ENCODE assay signal across 9 cellular contexts in genomic region chr17:35243459-35244204, GRCh38. TPM values are rescaled to one million over a fixed set of nuclear protein-coding genes. Genes with fewer than 3 reads are reported as not detected.
A peak's percentile ranks its signal among the peaks of the same experiment; 100 is the strongest.
DNase-seq lines count a peak whose midpoint lies in the region; ATAC-seq and TF ChIP-seq lines count a peak whose summit lies in the region.
"Had no signal": no experiment of that assay in that cellular context is flagged by ENCODE, and none has a peak within 500 bp of the region (broad histone marks: within the 10 kb centered on the region; RNA-seq: fewer than 3 reads in every experiment).

No MANE protein-coding gene starts in this region.

- H3K4me3 ChIP-seq in HUES64 (ENCODE audit: low read length) (peak overlapping the region; percentile 78), coronary artery (peak overlapping the region; percentile 77)

- peak overlapping the region; percentile 94 for H3K27ac Mint-ChIP-seq in activated CD4-positive, alpha-beta T cell treated with anti-CD3 and anti-CD28 coated beads for 36 hours

- peaks cover 12% of the 10 kb centered on the region for H3K27me3 ChIP-seq in HUES64 (ENCODE audit: insufficient read depth, low read length)

- CTCF ChIA-PET in activated CD4-positive, alpha-beta T cell treated with anti-CD3 and anti-CD28 coated beads for 36 hours (lab: Charles Lee), result interaction anchor here (0.6 to 1.7 kb wide), 14 partner anchors 10 to 297 kb away, joined by 3 to 6 read pairs (median 4); partner anchors contain the start of genes RFFL and SLFN12L

- no peaks in the 10 kb centered on the region for H3K9me3 ChIP-seq in HUES64 (ENCODE audit: insufficient read depth, low read depth, low read length)

- peak overlapping the region; percentile 82 for H3K4me3 Mint-ChIP-seq in activated CD4-positive, alpha-beta T cell treated with anti-CD3 and anti-CD28 coated beads for 36 hours

- POLR2A ChIA-PET in activated CD4-positive, alpha-beta T cell treated with anti-CD3 and anti-CD28 coated beads for 36 hours (lab: Charles Lee), result interaction anchor here (0.6 to 2.4 kb wide), 5 partner anchors 29 to 296 kb away, joined by 3 to 9 read pairs (median 3); partner anchors contain the start of gene SLFN12L

- ATAC-seq in activated CD4-positive, alpha-beta T cell treated with anti-CD3 and anti-CD28 coated beads for 36 hours, result peak; percentile 23
- ATAC-seq in left lobe of liver (peak; percentile 2), GM18868 (IDR thresholded peaks at IDR 0.05; ENCODE audit: unreplicated experiment) (no peak)

- H3K36me3 Mint-ChIP-seq in activated CD4-positive, alpha-beta T cell treated with anti-CD3 and anti-CD28 coated beads for 36 hours (ENCODE audit: low read depth), result peaks cover 28% of the 10 kb centered on the region

- H3K27ac ChIP-seq in HUES64 (ENCODE audit: low read depth, low read length) (no peak overlapping the region), coronary artery (peak overlapping the region; percentile 90 to 95)

- no peaks in the 10 kb centered on the region for H3K36me3 ChIP-seq in HUES64 (ENCODE audit: insufficient read depth, low read length)

- peaks cover 21% of the 10 kb centered on the region; the same call in 1 of the 2 replicates for H3K4me1 ChIP-seq in HUES64 (ENCODE audit: insufficient read depth, low read length)

- peak overlapping the region; percentile 59 for H3K9ac ChIP-seq in HUES64 (ENCODE audit: low read depth, low read length)

- 7% methylated on average over 16 of the region's 17 CpGs for WGBS in HUES64

- peak; percentile 21 for DNase-seq in ELF-1 (ENCODE audit: low read depth, low spot score)
- DNase-seq in activated CD4-positive, alpha-beta T cell treated with anti-CD3 and anti-CD28 coated beads for 36 hours, result peak; percentile 79
- peak; percentile 85 for DNase-seq in coronary artery (ENCODE audit: low spot score)
- no peak for DNase-seq in left lobe of liver (ENCODE audit: low spot score)
- DNase-seq in stimulated activated CD4-positive, alpha-beta T cell treated with anti-CD3 and anti-CD28 coated beads, Interleukin-4, amount 100 ng/mL, for 4 hours, result peak; percentile 29 to 56
- DNase-seq in NCI-H524 treated with DMSO at 0.1 percent for 48 hours (lab: John Stamatoyannopoulos, UW), result no peak

- peaks cover 72% of the 10 kb centered on the region for H3K4me1 Mint-ChIP-seq in activated CD4-positive, alpha-beta T cell treated with anti-CD3 and anti-CD28 coated beads for 36 hours

- intact Hi-C loops in activated CD4-positive, alpha-beta T cell treated with anti-CD3 and anti-CD28 coated beads for 36 hours (cut with DNase I, micrococcal nuclease), result loop anchor here (1.0 to 10.0 kb wide), 15 partner anchors 29 to 566 kb away; partner anchors contain the start of genes PEX12 (in 2 of the 2), SLFN12L (in 2 of the 2), TAF15 (in 2 of the 2) and RFFL (in 1 of the 2)

- no peaks in the 10 kb centered on the region for H3K9me3 Mint-ChIP-seq in activated CD4-positive, alpha-beta T cell treated with anti-CD3 and anti-CD28 coated beads for 36 hours (ENCODE audit: low read depth)

- no peak for TF ChIP-seq CTCF in coronary artery (IDR thresholded peaks at IDR 0.05)

- no peaks in the 10 kb centered on the region for H3K27me3 Mint-ChIP-seq in activated CD4-positive, alpha-beta T cell treated with anti-CD3 and anti-CD28 coated beads for 36 hours

RNA-seq across cellular contexts. Expression of gene SLFN5, which starts 0.8 kb away (rescaled TPM):
- 3.5 TPM for polyA plus RNA-seq in HUES64 (2013, experiment 1 of 2)
- polyA plus RNA-seq in HUES64 (2013, experiment 2 of 2), result 4.4 TPM
- 10 to 100 TPM; 28.8 to 29.8 TPM for total RNA-seq in activated CD4-positive, alpha-beta T cell treated with anti-CD3 and anti-CD28 coated beads for 36 hours
- 5.2 TPM for total RNA-seq in left lobe of liver

RNA-seq across cellular contexts. Expression of gene SLC35G3, which starts 49.4 kb away (rescaled TPM):
- not detected for polyA plus RNA-seq in HUES64 (2013, experiment 1 of 2)
- not detected for polyA plus RNA-seq in HUES64 (2013, experiment 2 of 2)
- total RNA-seq in activated CD4-positive, alpha-beta T cell treated with anti-CD3 and anti-CD28 coated beads for 36 hours, result not detected
- not detected for total RNA-seq in left lobe of liver
- total RNA-seq: T-helper 1 cell treated with Interleukin-12 subunit alpha and Interleukin-12 subunit beta and Interleukin-4 antibody, amounts not matched to agents 30 ng/mL and 1 ng/mL, for 36 hours had no signal

Comparison
In these comparisons a context has a peak if more than half of its experiments do, and no peak if none do; other contexts are left out.
1. DNase-seq: peak in ELF-1 (single experiment), activated CD4-positive, alpha-beta T cell treated with anti-CD3 and anti-CD28 coated beads for 36 hours (single experiment), coronary artery (single experiment) and stimulated activated CD4-positive, alpha-beta T cell treated with anti-CD3 and anti-CD28 coated beads, Interleukin-4, amount 100 ng/mL, for 4 hours (2 of 2); none in left lobe of liver (single experiment) and NCI-H524 treated with DMSO at 0.1 percent for 48 hours (single experiment).